ENCODE assay signal across 13 cellular contexts in genomic region chr22:39458443-39459083, GRCh38. TPM values are rescaled to one million over a fixed set of nuclear protein-coding genes. Genes with fewer than 3 reads are reported as not detected.
DNase-seq lines count a peak whose midpoint lies in the region; ATAC-seq and TF ChIP-seq lines count a peak whose summit lies in the region.
"Had no signal": no experiment of that assay in that cellular context is flagged by ENCODE, and none has a peak within 500 bp of the region (broad histone marks: within the 10 kb centered on the region; RNA-seq: fewer than 3 reads in every experiment).

No MANE protein-coding gene starts in this region.

- no peak for TF ChIP-seq EP300 in suprapubic skin (IDR thresholded peaks at IDR 0.05)

- TF ChIP-seq CTCF in suprapubic skin (IDR thresholded peaks at IDR 0.05): no peak

- H3K27ac ChIP-seq in suprapubic skin: no peak overlapping the region

- no peak for DNase-seq in activated T-cell treated with anti-CD3 and anti-CD28 coated beads, Interleukin-2, amount 50 U/mL, for 24 hours
- no peak for DNase-seq in activated T-cell treated with anti-CD3 and anti-CD28 coated beads, Interleukin-2, amount 50 U/mL, for 1 hour
- DNase-seq in activated T-helper 1 cell treated with anti-CD3 and anti-CD28 coated beads, Interleukin-12 subunit alpha, Interleukin-12 subunit beta, Interleukin-2, Interleukin-4 antibody, amounts not matched to agents 30 ng/mL and 10 ng/mL and 1 ng/mL, durations not matched to agents 14 hours and 24 hours and 36 hours (ENCODE audit: low spot score): no peak
- DNase-seq in immature natural killer cell (no peak), suprapubic skin (ENCODE audit: low spot score in 2 of 2) (no peak), NK-92 (lab: John Stamatoyannopoulos, UW; ENCODE audit: unreplicated experiment) (no peak)
- no peak for DNase-seq in activated effector memory CD4-positive, alpha-beta T cell treated with Interleukin-2 at 50 U/mL for 16 hours
- DNase-seq: adrenal gland; foreskin melanocyte; NCI-H2227 treated with DMSO at 0.1 percent for 48 hours; stimulated activated naive CD8-positive, alpha-beta T cell treated with anti-CD3 and anti-CD28 coated beads, Interleukin-15, Interleukin-2, amounts not matched to agents 100 U/mL and 50 U/mL, for 24 hours had no signal

- no peaks in the 10 kb centered on the region for H3K9me3 Mint-ChIP-seq in activated T-cell treated with anti-CD3 and anti-CD28 coated beads, Interleukin-2, amount 50 U/mL, for 24 hours
- no peaks in the 10 kb centered on the region for H3K9me3 Mint-ChIP-seq in activated T-helper 1 cell treated with anti-CD3 and anti-CD28 coated beads, Interleukin-12 subunit alpha, Interleukin-12 subunit beta, Interleukin-2, Interleukin-4 antibody, amounts not matched to agents 30 ng/mL and 10 ng/mL and 1 ng/mL, durations not matched to agents 14 hours and 24 hours and 36 hours
- no peaks in the 10 kb centered on the region for H3K9me3 Mint-ChIP-seq in immature natural killer cell

- H3K36me3 ChIP-seq in suprapubic skin: no peaks in the 10 kb centered on the region
- H3K36me3 ChIP-seq: adrenal gland had no signal

- TF ChIP-seq POLR2A in suprapubic skin (IDR thresholded peaks at IDR 0.05): no peak

- 58% methylated on average over 10 of the region's 10 CpGs for WGBS in suprapubic skin

- ATAC-seq in GM18909 (IDR thresholded peaks at IDR 0.05; ENCODE audit: poor library complexity, unreplicated experiment): no peak
- ATAC-seq: stimulated activated naive CD8-positive, alpha-beta T cell treated with anti-CD3 and anti-CD28 coated beads, Interleukin-15, Interleukin-2, amounts not matched to agents 100 U/mL and 50 U/mL, for 24 hours had no signal

- no peak overlapping the region for H3K27ac Mint-ChIP-seq in activated T-cell treated with anti-CD3 and anti-CD28 coated beads, Interleukin-2, amount 50 U/mL, for 24 hours
- no peak overlapping the region for H3K27ac Mint-ChIP-seq in activated T-helper 1 cell treated with anti-CD3 and anti-CD28 coated beads, Interleukin-12 subunit alpha, Interleukin-12 subunit beta, Interleukin-2, Interleukin-4 antibody, amounts not matched to agents 30 ng/mL and 10 ng/mL and 1 ng/mL, durations not matched to agents 14 hours and 24 hours and 36 hours
- H3K27ac Mint-ChIP-seq in immature natural killer cell: no peak overlapping the region

- no peaks in the 10 kb centered on the region for H3K9me3 ChIP-seq in suprapubic skin
- H3K9me3 ChIP-seq: adrenal gland had no signal

- no peaks in the 10 kb centered on the region for H3K36me3 Mint-ChIP-seq in activated T-cell treated with anti-CD3 and anti-CD28 coated beads, Interleukin-2, amount 50 U/mL, for 24 hours (ENCODE audit: low read depth)
- H3K36me3 Mint-ChIP-seq in activated T-helper 1 cell treated with anti-CD3 and anti-CD28 coated beads, Interleukin-12 subunit alpha, Interleukin-12 subunit beta, Interleukin-2, Interleukin-4 antibody, amounts not matched to agents 30 ng/mL and 10 ng/mL and 1 ng/mL, durations not matched to agents 14 hours and 24 hours and 36 hours (ENCODE audit: low read depth): no peaks in the 10 kb centered on the region
- no peaks in the 10 kb centered on the region for H3K36me3 Mint-ChIP-seq in immature natural killer cell

- H3K4me1 Mint-ChIP-seq in activated T-cell treated with anti-CD3 and anti-CD28 coated beads, Interleukin-2, amount 50 U/mL, for 24 hours (ENCODE audit: low read depth): peaks cover 13% of the 10 kb centered on the region
- no peaks in the 10 kb centered on the region for H3K4me1 Mint-ChIP-seq in activated T-helper 1 cell treated with anti-CD3 and anti-CD28 coated beads, Interleukin-12 subunit alpha, Interleukin-12 subunit beta, Interleukin-2, Interleukin-4 antibody, amounts not matched to agents 30 ng/mL and 10 ng/mL and 1 ng/mL, durations not matched to agents 14 hours and 24 hours and 36 hours (ENCODE audit: low read depth)
- H3K4me1 Mint-ChIP-seq in immature natural killer cell: peaks cover 0 to 16% of the 10 kb centered on the region in 2 donors

- peaks cover 39% of the 10 kb centered on the region for H3K27me3 ChIP-seq in suprapubic skin

- H3K4me1 ChIP-seq in suprapubic skin: peaks cover 33% of the 10 kb centered on the region

- peak overlapping the region; percentile 70 for H3K4me3 Mint-ChIP-seq in activated T-cell treated with anti-CD3 and anti-CD28 coated beads, Interleukin-2, amount 50 U/mL, for 24 hours
- H3K4me3 Mint-ChIP-seq in activated T-helper 1 cell treated with anti-CD3 and anti-CD28 coated beads, Interleukin-12 subunit alpha, Interleukin-12 subunit beta, Interleukin-2, Interleukin-4 antibody, amounts not matched to agents 30 ng/mL and 10 ng/mL and 1 ng/mL, durations not matched to agents 14 hours and 24 hours and 36 hours: peak overlapping the region; percentile 69
- peak overlapping the region in 4 of 5 donors; percentile 18 to 60 (median 46) for H3K4me3 Mint-ChIP-seq in immature natural killer cell

- peaks cover 41% of the 10 kb centered on the region for H3K27me3 Mint-ChIP-seq in activated T-cell treated with anti-CD3 and anti-CD28 coated beads, Interleukin-2, amount 50 U/mL, for 24 hours
- peaks cover 45% of the 10 kb centered on the region for H3K27me3 Mint-ChIP-seq in activated T-helper 1 cell treated with anti-CD3 and anti-CD28 coated beads, Interleukin-12 subunit alpha, Interleukin-12 subunit beta, Interleukin-2, Interleukin-4 antibody, amounts not matched to agents 30 ng/mL and 10 ng/mL and 1 ng/mL, durations not matched to agents 14 hours and 24 hours and 36 hours (ENCODE audit: insufficient read depth)
- H3K27me3 Mint-ChIP-seq in immature natural killer cell (ENCODE audit: low read depth in 3 of 3): peaks cover 22 to 28% (median 23%) of the 10 kb centered on the region in 3 donors

- intact Hi-C loops in activated T-helper 1 cell treated with anti-CD3 and anti-CD28 coated beads, Interleukin-12 subunit alpha, Interleukin-12 subunit beta, Interleukin-2, Interleukin-4 antibody, amounts not matched to agents 30 ng/mL and 10 ng/mL and 1 ng/mL, durations not matched to agents 14 hours and 24 hours and 36 hours (cut with micrococcal nuclease): no loop called here

- H3K4me3 ChIP-seq in suprapubic skin: peak overlapping the region; percentile 68

RNA-seq across cellular contexts. Expression of gene MGAT3, which starts 1.8 kb away (rescaled TPM):
- 1.2 TPM in 2 replicates for total RNA-seq in activated T-helper 1 cell treated with anti-CD3 and anti-CD28 coated beads, Interleukin-12 subunit alpha, Interleukin-12 subunit beta, Interleukin-2, Interleukin-4 antibody, amounts not matched to agents 30 ng/mL and 10 ng/mL and 1 ng/mL, durations not matched to agents 14 hours and 24 hours and 36 hours
- not detected for polyA plus RNA-seq in immature natural killer cell
- 1 to 10 TPM; 2.2 to 3.7 (median 3.0) TPM for total RNA-seq in suprapubic skin
- total RNA-seq: pulmonary artery endothelial cell had no signal

RNA-seq across cellular contexts. Expression of gene MIEF1, which starts 43.5 kb away (rescaled TPM):
- total RNA-seq in activated T-helper 1 cell treated with anti-CD3 and anti-CD28 coated beads, Interleukin-12 subunit alpha, Interleukin-12 subunit beta, Interleukin-2, Interleukin-4 antibody, amounts not matched to agents 30 ng/mL and 10 ng/mL and 1 ng/mL, durations not matched to agents 14 hours and 24 hours and 36 hours: 59.4 and 60.2 TPM in 2 replicates
- polyA plus RNA-seq in immature natural killer cell: 10 to 100 TPM; 13.8 to 30.5 (median 18.4) TPM
- total RNA-seq in suprapubic skin: 10 to 100 TPM; 19.2 to 23.6 (median 23.4) TPM

RNA-seq across cellular contexts. Expression of gene TAB1, which starts 59.0 kb away (rescaled TPM):
- 23.5 and 27.7 TPM in 2 replicates for total RNA-seq in activated T-helper 1 cell treated with anti-CD3 and anti-CD28 coated beads, Interleukin-12 subunit alpha, Interleukin-12 subunit beta, Interleukin-2, Interleukin-4 antibody, amounts not matched to agents 30 ng/mL and 10 ng/mL and 1 ng/mL, durations not matched to agents 14 hours and 24 hours and 36 hours
- 1 to 10 TPM in 2 of 3 donors, under 1 TPM in 1; 0.89 to 3.5 (median 2.0) TPM for polyA plus RNA-seq in immature natural killer cell
- 10 to 100 TPM; 16.9 to 35.4 (median 23.3) TPM for total RNA-seq in suprapubic skin
